18 cellular contexts compared by ENCODE assay signal in the genomic region with DNA sequence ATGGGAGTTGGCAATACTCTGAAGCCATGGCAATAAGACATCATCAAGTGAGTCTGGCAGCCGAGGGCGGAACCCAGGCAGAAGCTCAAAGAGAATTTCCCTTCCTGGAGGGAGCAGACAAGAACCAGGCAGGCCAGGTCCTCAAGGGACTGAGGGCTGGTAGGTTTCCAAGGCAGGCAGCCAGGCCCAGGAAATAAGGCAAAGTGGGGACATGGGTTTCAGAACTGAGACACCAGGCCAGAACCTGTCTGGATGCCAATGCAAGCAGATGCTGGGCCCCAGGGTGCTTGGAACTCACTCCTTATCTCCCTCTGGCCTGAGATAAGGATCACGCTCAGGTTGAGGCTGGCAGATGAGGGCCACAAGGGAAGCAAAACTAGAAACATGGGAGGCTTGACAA. TPM values are rescaled to one million over a fixed set of nuclear protein-coding genes. Genes with fewer than 3 reads are reported as not detected.
"Had no signal": no experiment of that assay in that cellular context is flagged by ENCODE, and none has a peak within 500 bp of the region (broad histone marks: within the 10 kb centered on the region; RNA-seq: fewer than 3 reads in every experiment).

No MANE protein-coding gene starts in this region.

- DNase-seq: activated CD4-positive, alpha-beta memory T cell treated with anti-CD3 and anti-CD28 coated beads, Interleukin-2, amount 10 ng/mL, durations not matched to agents 7 days and 5 days; activated effector memory CD4-positive, alpha-beta T cell treated with anti-CD3 and anti-CD28 coated beads, Interleukin-2, amount 50 U/mL, for 16 hours; activated T-cell treated with anti-CD3 and anti-CD28 coated beads, Interleukin-2, amount 50 U/mL, for 4 hours; central memory CD4-positive, alpha-beta T cell; effector CD8-positive, alpha-beta T cell; kidney; SK-N-SH; stimulated activated CD4-positive, alpha-beta T cell treated with anti-CD3 and anti-CD28 coated beads, Interleukin-1b, Interleukin-23, amount 100 ng/mL, for 48 hours; stimulated activated naive CD8-positive, alpha-beta T cell treated with anti-CD3 and anti-CD28 coated beads, Interleukin-15, amount 100 ng/mL, for 72 hours; T-helper 1 cell; T1000; testis; upper lobe of right lung; WERI-Rb-1 had no signal

- H3K27ac Mint-ChIP-seq: activated CD4-positive, alpha-beta memory T cell treated with anti-CD3 and anti-CD28 coated beads, Interleukin-2, amount 10 ng/mL, durations not matched to agents 7 days and 5 days; activated naive CD4-positive, alpha-beta T cell treated with anti-CD3 and anti-CD28 coated beads, Interleukin-2, amount 50 U/mL, for 24 hours; nephron; stimulated activated naive CD8-positive, alpha-beta T cell treated with anti-CD3 and anti-CD28 coated beads, Interleukin-15, amount 100 ng/mL, for 72 hours had no signal

- H3K9me3 Mint-ChIP-seq: activated CD4-positive, alpha-beta memory T cell treated with anti-CD3 and anti-CD28 coated beads, Interleukin-2, amount 10 ng/mL, durations not matched to agents 7 days and 5 days; activated naive CD4-positive, alpha-beta T cell treated with anti-CD3 and anti-CD28 coated beads, Interleukin-2, amount 50 U/mL, for 24 hours; activated T-cell treated with anti-CD3 and anti-CD28 coated beads, Interleukin-2, amount 50 U/mL, for 4 hours; nephron; stimulated activated naive CD8-positive, alpha-beta T cell treated with anti-CD3 and anti-CD28 coated beads, Interleukin-15, amount 100 ng/mL, for 72 hours had no signal

- H3K27me3 Mint-ChIP-seq: activated CD4-positive, alpha-beta memory T cell treated with anti-CD3 and anti-CD28 coated beads, Interleukin-2, amount 10 ng/mL, durations not matched to agents 7 days and 5 days; stimulated activated naive CD8-positive, alpha-beta T cell treated with anti-CD3 and anti-CD28 coated beads, Interleukin-15, amount 100 ng/mL, for 72 hours had no signal

- H3K4me3 Mint-ChIP-seq: activated CD4-positive, alpha-beta memory T cell treated with anti-CD3 and anti-CD28 coated beads, Interleukin-2, amount 10 ng/mL, durations not matched to agents 7 days and 5 days; activated naive CD4-positive, alpha-beta T cell treated with anti-CD3 and anti-CD28 coated beads, Interleukin-2, amount 50 U/mL, for 24 hours; activated T-cell treated with anti-CD3 and anti-CD28 coated beads, Interleukin-2, amount 50 U/mL, for 4 hours; nephron; stimulated activated naive CD8-positive, alpha-beta T cell treated with anti-CD3 and anti-CD28 coated beads, Interleukin-15, amount 100 ng/mL, for 72 hours had no signal

- H3K9me3 ChIP-seq: SK-N-SH, testis, upper lobe of right lung had no signal

- H3K4me1 ChIP-seq: testis, upper lobe of right lung had no signal

- H3K4me1 Mint-ChIP-seq: activated CD4-positive, alpha-beta memory T cell treated with anti-CD3 and anti-CD28 coated beads, Interleukin-2, amount 10 ng/mL, durations not matched to agents 7 days and 5 days; activated naive CD4-positive, alpha-beta T cell treated with anti-CD3 and anti-CD28 coated beads, Interleukin-2, amount 50 U/mL, for 24 hours; stimulated activated naive CD8-positive, alpha-beta T cell treated with anti-CD3 and anti-CD28 coated beads, Interleukin-15, amount 100 ng/mL, for 72 hours had no signal

- H3K36me3 Mint-ChIP-seq: activated naive CD4-positive, alpha-beta T cell treated with anti-CD3 and anti-CD28 coated beads, Interleukin-2, amount 50 U/mL, for 24 hours had no signal

- ATAC-seq: activated T-cell treated with anti-CD3 and anti-CD28 coated beads, Interleukin-2, amount 50 U/mL, for 4 hours; stimulated activated naive CD8-positive, alpha-beta T cell treated with anti-CD3 and anti-CD28 coated beads, Interleukin-15, amount 100 ng/mL, for 72 hours; upper lobe of right lung had no signal

- H3K9ac ChIP-seq: SK-N-SH had no signal

- H3K27ac ChIP-seq: testis, upper lobe of right lung, WERI-Rb-1 had no signal

- H3K4me2 ChIP-seq: SK-N-SH had no signal

- H3K36me3 ChIP-seq: upper lobe of right lung, WERI-Rb-1 had no signal

- H3K27me3 ChIP-seq: testis, upper lobe of right lung had no signal

- H3K4me3 ChIP-seq: testis, upper lobe of right lung had no signal

RNA-seq across cellular contexts. Expression of a gene that starts 8.9 kb away (rescaled TPM):
- total RNA-seq: activated CD4-positive, alpha-beta memory T cell treated with anti-CD3 and anti-CD28 coated beads, Interleukin-2, amount 10 ng/mL, durations not matched to agents 7 days and 5 days; activated T-cell treated with anti-CD3 and anti-CD28 coated beads, Interleukin-2, amount 50 U/mL, for 4 hours; liver; mesenteric fat pad; upper lobe of right lung had no signal
- polyA plus RNA-seq: liver had no signal
